31 cellular contexts compared by ENCODE assay signal in the genomic region with DNA sequence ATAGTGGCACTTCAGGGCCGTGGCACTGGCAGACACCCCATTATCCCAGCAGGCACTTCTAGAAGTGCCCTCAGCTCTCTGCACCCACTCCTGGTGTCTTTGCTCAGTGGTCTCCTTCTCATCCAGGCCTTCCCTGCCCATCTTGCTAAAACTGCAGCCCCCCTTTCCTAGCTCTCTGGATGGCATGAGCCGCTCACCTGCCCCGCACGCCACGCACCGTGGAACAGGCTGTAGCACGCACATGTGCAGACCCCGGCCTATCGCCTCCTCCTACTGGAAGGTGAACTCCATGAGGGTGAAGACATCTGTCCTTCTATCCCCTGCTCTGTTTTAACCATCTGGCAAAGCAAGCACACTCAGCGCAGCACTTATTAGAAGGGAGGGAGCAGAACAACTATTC. TPM values are rescaled to one million over a fixed set of nuclear protein-coding genes. Genes with fewer than 3 reads are reported as not detected.
"Had no signal": no experiment of that assay in that cellular context is flagged by ENCODE, and none has a peak within 500 bp of the region (broad histone marks: within the 10 kb centered on the region; RNA-seq: fewer than 3 reads in every experiment).

No MANE protein-coding gene starts in this region.

- H3K27me3 ChIP-seq: ovary, uterus had no signal

- H3K27ac Mint-ChIP-seq: mesothelial cell of epicardium; natural killer cell; nephron progenitor cell; progenitor cell of endocrine pancreas; stimulated activated naive CD8-positive, alpha-beta T cell treated with anti-CD3 and anti-CD28 coated beads, Interleukin-15, Interleukin-2, amounts not matched to agents 100 ng/mL and 50 ng/mL, for 24 hours had no signal

- H3K36me3 Mint-ChIP-seq: mesothelial cell of epicardium, naive B cell, natural killer cell had no signal

- DNase-seq: islet precursor cell; kidney glomerular epithelial cell; left cardiac atrium; left ventricle myocardium superior; lower lobe of right lung; mammary epithelial cell; mesenchymal stem cell; naive B cell; natural killer cell; nephron progenitor cell; ovary; right lobe of liver; stimulated activated CD4-positive, alpha-beta T cell treated with anti-CD3 and anti-CD28 coated beads, Interleukin-12 subunit alpha, Interleukin-12 subunit beta, amount 100 ng/mL, for 4 hours; stimulated activated CD4-positive, alpha-beta T cell treated with anti-CD3 and anti-CD28 coated beads, Interleukin-15, amount 100 ng/mL, for 24 hours; stimulated activated CD4-positive, alpha-beta T cell treated with anti-CD3 and anti-CD28 coated beads, Interleukin-2, amount 100 ng/mL, for 24 hours; stimulated activated CD4-positive, alpha-beta T cell treated with anti-CD3 and anti-CD28 coated beads, Interleukin-4, amount 100 ng/mL, for 1 hour; stimulated activated naive CD4-positive, alpha-beta T cell; trophoblast cell; uterus had no signal

- H3K9me3 ChIP-seq: lower lobe of right lung, ovary, right atrium auricular region, right lobe of liver, suprapubic skin, thoracic aorta, tibial artery, uterus had no signal

- H3K4me3 ChIP-seq: hepatocyte, lower lobe of right lung, ovary, right atrium auricular region, right lobe of liver, skin epidermis, suprapubic skin, thoracic aorta, tibial artery, uterus had no signal

- H3K4me1 ChIP-seq: lower lobe of right lung, right atrium auricular region, right lobe of liver, suprapubic skin, tibial artery, uterus had no signal

- H3K4me1 Mint-ChIP-seq: naive B cell, natural killer cell had no signal

- H3K27ac ChIP-seq: hepatocyte, lower lobe of right lung, ovary, right atrium auricular region, right lobe of liver, skin epidermis, suprapubic skin, thoracic aorta, tibial artery, uterus had no signal

- H3K9me3 Mint-ChIP-seq: mesothelial cell of epicardium; natural killer cell; nephron progenitor cell; stimulated activated naive CD8-positive, alpha-beta T cell treated with anti-CD3 and anti-CD28 coated beads, Interleukin-15, Interleukin-2, amounts not matched to agents 100 ng/mL and 50 ng/mL, for 24 hours had no signal

- ATAC-seq: left cardiac atrium, left lobe of liver, left ventricle myocardium superior, lower lobe of right lung, natural killer cell, right lobe of liver had no signal

- H3K36me3 ChIP-seq: lower lobe of right lung, ovary, right atrium auricular region, right lobe of liver, suprapubic skin, thoracic aorta, tibial artery, uterus had no signal

- H3K4me3 Mint-ChIP-seq: mesothelial cell of epicardium; natural killer cell; nephron progenitor cell; stimulated activated naive CD8-positive, alpha-beta T cell treated with anti-CD3 and anti-CD28 coated beads, Interleukin-15, Interleukin-2, amounts not matched to agents 100 ng/mL and 50 ng/mL, for 24 hours had no signal

RNA-seq across cellular contexts. Expression of gene FZD10, which starts 8.0 kb away (rescaled TPM):
- total RNA-seq: left lobe of liver, mononuclear cell, natural killer cell, pulmonary artery endothelial cell, right lobe of liver had no signal
